16 cellular contexts compared by ENCODE assay signal in the genomic region with DNA sequence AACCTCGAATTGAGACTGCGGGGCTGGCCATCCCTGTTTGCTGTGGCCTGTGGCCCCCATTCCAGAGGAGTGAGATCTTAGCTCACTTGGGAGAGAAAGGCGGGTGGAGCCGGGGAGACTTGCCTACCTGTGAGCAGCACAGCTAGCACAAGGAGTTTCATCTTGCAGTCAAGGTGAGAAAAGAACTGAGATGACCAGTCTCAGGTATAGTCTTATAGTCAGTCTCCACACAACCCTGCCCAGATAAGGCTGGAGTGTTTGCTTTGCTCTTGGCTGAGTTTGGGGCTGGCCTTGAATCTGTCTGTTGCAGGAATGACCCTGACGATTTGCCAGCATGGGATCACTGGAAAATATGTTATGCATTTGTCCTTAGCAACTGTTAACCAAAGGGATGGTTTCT. TPM values are rescaled to one million over a fixed set of nuclear protein-coding genes. Genes with fewer than 3 reads are reported as not detected.
"Had no signal": no experiment of that assay in that cellular context is flagged by ENCODE, and none has a peak within 500 bp of the region (broad histone marks: within the 10 kb centered on the region; RNA-seq: fewer than 3 reads in every experiment).

TSS of gene PLA2G1B (minus strand) at position 187 of the 400 bp plus-strand sequence. CDS start at position 161, 26 bp downstream.

- H3K36me3 ChIP-seq: transverse colon had no signal

- H3K4me3 ChIP-seq: transverse colon had no signal

- H3K9me3 ChIP-seq: SK-N-SH, transverse colon had no signal

- H3K27ac Mint-ChIP-seq: activated naive CD4-positive, alpha-beta T cell treated with anti-CD3 and anti-CD28 coated beads for 36 hours; activated naive CD8-positive, alpha-beta T cell treated with anti-CD3 and anti-CD28 coated beads, Interleukin-2, amount 50 U/mL, for 24 hours; activated T-helper 2 cell treated with anti-CD3 and anti-CD28 coated beads, Interferon-gamma antibody, Interleukin-2, Interleukin-4, amounts not matched to agents 10 μg/mL and 5 μg/mL and 100 μg/mL, durations not matched to agents 14 hours and 24 hours and 36 hours; mesothelial cell of epicardium; nephron progenitor cell had no signal

- H3K9me2 ChIP-seq: SK-N-SH had no signal

- H3K27me3 ChIP-seq: transverse colon had no signal

- H3K36me3 Mint-ChIP-seq: mesothelial cell of epicardium had no signal

- H3K9me3 Mint-ChIP-seq: activated naive CD4-positive, alpha-beta T cell treated with anti-CD3 and anti-CD28 coated beads for 36 hours; activated naive CD8-positive, alpha-beta T cell treated with anti-CD3 and anti-CD28 coated beads, Interleukin-2, amount 50 U/mL, for 24 hours; activated T-helper 2 cell treated with anti-CD3 and anti-CD28 coated beads, Interferon-gamma antibody, Interleukin-2, Interleukin-4, amounts not matched to agents 10 μg/mL and 5 μg/mL and 100 μg/mL, durations not matched to agents 14 hours and 24 hours and 36 hours; mesothelial cell of epicardium; nephron progenitor cell had no signal

- ATAC-seq: activated naive CD8-positive, alpha-beta T cell treated with anti-CD3 and anti-CD28 coated beads, Interleukin-2, amount 50 U/mL, for 24 hours had no signal

- DNase-seq: activated CD4-positive, alpha-beta T cell treated with anti-CD3 and anti-CD28 coated beads, Interleukin-2, amount 50 U/mL, for 48 hours; activated naive CD4-positive, alpha-beta T cell treated with anti-CD3 and anti-CD28 coated beads for 36 hours; activated naive CD8-positive, alpha-beta T cell treated with anti-CD3 and anti-CD28 coated beads, Interleukin-2, amount 50 U/mL, for 24 hours; nephron progenitor cell; SK-N-SH; stimulated activated CD4-positive, alpha-beta T cell treated with anti-CD3 and anti-CD28 coated beads, Interleukin-2, amount 100 ng/mL, for 48 hours; stimulated activated naive CD4-positive, alpha-beta T cell; substantia nigra; T-helper 1 cell; transverse colon had no signal

- H3K27ac ChIP-seq: transverse colon had no signal

- H3K4me2 ChIP-seq: SK-N-SH had no signal

RNA-seq across cellular contexts. Expression of gene PLA2G1B, which starts in this region (rescaled TPM):
- total RNA-seq: activated naive CD4-positive, alpha-beta T cell treated with anti-CD3 and anti-CD28 coated beads for 36 hours; activated T-helper 2 cell treated with anti-CD3 and anti-CD28 coated beads, Interferon-gamma antibody, Interleukin-2, Interleukin-4, amounts not matched to agents 10 μg/mL and 5 μg/mL and 100 μg/mL, durations not matched to agents 14 hours and 24 hours and 36 hours; cardiac septum; kidney epithelial cell; mesothelial cell of epicardium; osteoblast; renal cortical epithelial cell; transverse colon had no signal
- polyA plus RNA-seq: SK-N-SH had no signal
